ENCODE assay signal across 22 cellular contexts in the genomic region with DNA sequence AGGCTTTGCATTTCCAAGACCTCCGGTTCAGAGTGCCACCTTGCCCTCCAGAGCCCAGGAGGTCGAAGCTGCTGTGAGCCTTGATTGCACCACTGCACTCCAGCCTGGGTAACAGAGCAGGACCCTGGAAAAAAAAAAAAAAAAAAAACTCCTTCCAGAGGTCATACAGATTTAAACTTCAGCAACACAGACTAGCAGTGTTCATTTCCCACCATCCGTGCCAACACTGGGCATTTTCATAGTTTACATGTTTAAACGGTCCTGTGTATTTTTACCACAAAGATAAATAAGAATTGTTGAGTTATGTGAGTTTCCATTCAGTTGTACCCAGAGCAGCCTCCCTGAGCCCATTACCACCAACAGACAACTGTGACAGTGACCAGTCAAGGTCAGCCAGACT.
"Had no signal": no experiment of that assay in that cellular context is flagged by ENCODE, and none has a peak within 500 bp of the region (broad histone marks: within the 10 kb centered on the region; RNA-seq: fewer than 3 reads in every experiment).

No MANE protein-coding gene starts in this region.

- H3K9me3 Mint-ChIP-seq: T-cell had no signal

- H3K4me2 ChIP-seq: SK-N-SH had no signal

- H3K36me3 Mint-ChIP-seq: IgD-negative memory B cell, T-cell had no signal

- H3K27ac Mint-ChIP-seq: IgD-negative memory B cell, T-cell had no signal

- H3K4me3 Mint-ChIP-seq: IgD-negative memory B cell, T-cell had no signal

- H3K9me3 ChIP-seq: SK-N-SH had no signal

- H3K27ac ChIP-seq: RWPE1 had no signal

- H3K9ac ChIP-seq: SK-N-SH had no signal

- H3K4me1 Mint-ChIP-seq: IgD-negative memory B cell, T-cell had no signal

- DNase-seq: KBM-7, MV-4-11, NCI-H1092, NCI-H1105 treated with DMSO at 0.1 percent for 48 hours, NCI-H1417 treated with DMSO at 0.1 percent for 48 hours, NCI-H146, NCI-H1694 treated with DMSO at 0.1 percent for 48 hours, NCI-H1930, NCI-H2081, NCI-H2171, NCI-H226, NCI-H446, NCI-H510A, NCI-H524 treated with DMSO at 0.1 percent for 48 hours, NCI-H69, NCI-H774, SHP77, SK-N-SH, SW 1271, T-cell had no signal

- ATAC-seq: T-cell had no signal
